13 cellular contexts compared by ENCODE assay signal in genomic region chr19:8631425-8631819, GRCh38. TPM values are rescaled to one million over a fixed set of nuclear protein-coding genes. Genes with fewer than 3 reads are reported as not detected.
DNase-seq lines count a peak whose midpoint lies in the region; ATAC-seq and TF ChIP-seq lines count a peak whose summit lies in the region.
"Had no signal": no experiment of that assay in that cellular context is flagged by ENCODE, and none has a peak within 500 bp of the region (broad histone marks: within the 10 kb centered on the region; RNA-seq: fewer than 3 reads in every experiment).

No MANE protein-coding gene starts in this region.

- H3K9ac ChIP-seq in SK-N-MC (ENCODE audit: insufficient read length) = peak overlapping the region; percentile 32
- H3K9ac ChIP-seq: BLaER1 had no signal

- H3K4me3 ChIP-seq in SK-N-MC = no peak overlapping the region
- H3K4me3 ChIP-seq: BLaER1 had no signal

- no peaks in the 10 kb centered on the region for H3K36me3 ChIP-seq in SK-N-MC (ENCODE audit: insufficient read depth, low read length)
- H3K36me3 ChIP-seq: BLaER1 had no signal

- peak; percentile 48 for ATAC-seq in omental fat pad (ENCODE audit: low FRiP score)
- ATAC-seq: activated naive CD4-positive, alpha-beta T cell treated with anti-CD3 and anti-CD28 coated beads, Interleukin-2, amount 50 U/mL, for 72 hours had no signal

- no peak for TF ChIP-seq CTCF in omental fat pad (IDR thresholded peaks at IDR 0.05)

- peak overlapping the region; percentile 68 for H3K27ac ChIP-seq in SK-N-MC
- H3K27ac ChIP-seq: BLaER1 had no signal

- DNase-seq in Ammon's horn (ENCODE audit: low spot score) (peak; percentile 67), SK-N-MC (ENCODE audit: low read depth, low spot score) (no peak), fibroblast of peridontal ligament (ENCODE audit: extremely low read depth) (peak; percentile 29), omental fat pad (ENCODE audit: low spot score) (no peak), medulla oblongata (ENCODE audit: extremely low spot score) (no peak), NCI-H1105 (lab: John Stamatoyannopoulos, UW) (no peak), GF-D8 (lab: John Stamatoyannopoulos, UW) (no peak), NCI-H1694 (lab: John Stamatoyannopoulos, UW) (no peak)
- DNase-seq: kidney glomerular epithelial cell, NCI-H1092 treated with DMSO at 0.1 percent for 48 hours, NCI-H748 treated with DMSO at 0.1 percent for 48 hours had no signal

- no peaks in the 10 kb centered on the region for H3K9me3 ChIP-seq in SK-N-MC (ENCODE audit: low read depth, low read length)
- H3K9me3 ChIP-seq: BLaER1 had no signal

RNA-seq across cellular contexts. Expression of gene NFILZ, which starts 1.0 kb away (rescaled TPM):
- not detected for total RNA-seq in omental fat pad
- total RNA-seq: activated naive CD4-positive, alpha-beta T cell treated with anti-CD3 and anti-CD28 coated beads, Interleukin-2, amount 50 U/mL, for 72 hours had no signal

RNA-seq across cellular contexts. Expression of gene ADAMTS10, which starts 20.9 kb away (rescaled TPM):
- total RNA-seq in omental fat pad = 10 to 100 TPM; 16.7 to 46.7 (median 22.5) TPM

RNA-seq across cellular contexts. Expression of gene MYO1F, which starts 54.2 kb away (rescaled TPM):
- total RNA-seq in omental fat pad = 10 to 100 TPM; 13.9 to 86.7 (median 39.9) TPM

Comparison
In these comparisons a context has a peak if more than half of its experiments do, and no peak if none do; other contexts are left out.
1. DNase-seq: peak in Ammon's horn (single experiment) and fibroblast of peridontal ligament (single experiment); none in SK-N-MC (single experiment), omental fat pad (single experiment), medulla oblongata (single experiment), NCI-H1105 (single experiment), GF-D8 (single experiment) and NCI-H1694 (single experiment).